Comparison of ENCODE assay signal across 3 cellular contexts in the genomic region with DNA sequence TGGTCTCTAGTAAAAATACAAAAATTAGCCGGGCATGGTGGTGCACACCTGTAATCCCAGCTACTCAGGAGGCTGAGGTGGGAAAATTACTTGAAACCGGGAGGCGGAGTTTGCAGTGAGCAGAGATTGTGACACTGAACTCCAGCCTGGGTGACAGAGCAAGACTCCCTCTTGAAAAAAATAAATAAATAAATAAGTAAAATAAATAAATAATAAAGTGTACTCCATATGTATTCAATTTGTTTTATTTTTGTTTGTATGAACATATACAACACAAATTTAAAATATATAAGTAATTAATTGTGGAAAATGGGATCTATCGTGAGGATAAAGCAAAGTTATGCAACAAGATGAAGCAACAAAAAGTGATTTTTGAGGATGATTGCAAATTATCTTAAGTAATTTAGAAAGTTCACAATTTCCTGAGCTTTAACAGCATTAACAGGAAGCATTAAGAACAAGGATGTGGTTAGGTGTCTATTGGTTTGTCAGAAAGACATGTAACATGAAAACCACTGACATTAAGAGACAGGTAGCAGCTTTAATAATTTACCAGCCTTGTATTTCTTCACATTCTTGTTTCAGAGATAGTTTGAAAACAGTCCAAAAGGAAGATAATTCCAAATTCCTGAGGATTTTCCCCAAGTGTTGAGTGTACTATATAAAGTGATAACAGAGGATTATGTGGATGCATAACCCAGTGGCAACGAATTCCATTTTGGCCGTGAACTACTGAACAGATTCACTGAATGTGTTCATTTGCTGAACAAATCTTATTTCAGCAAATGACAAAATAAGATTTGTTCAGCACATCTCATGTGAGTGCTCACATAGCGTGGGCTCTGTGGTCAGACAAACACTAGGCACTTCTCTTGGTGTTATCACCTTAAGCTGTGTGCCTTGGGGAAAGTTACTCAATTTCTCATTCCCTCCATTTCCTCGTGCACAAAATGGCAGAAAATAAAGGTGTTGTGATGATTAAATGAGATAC.
TF ChIP-seq lines count a peak whose summit lies in the region.

No MANE protein-coding gene starts in this region.

TF ChIP-seq in liver, 16 proteins besides CTCF, POLR2A, EP300 and RAD21:
- TF ChIP-seq ZBTB33 (IDR thresholded peaks at IDR 0.05) (no peak), ATF3 (IDR thresholded peaks at IDR 0.05) (no peak), EGR1 (IDR thresholded peaks at IDR 0.05; ENCODE audit: low read depth in 2 of 2) (no peak)
- TF ChIP-seq, protein P1, sequence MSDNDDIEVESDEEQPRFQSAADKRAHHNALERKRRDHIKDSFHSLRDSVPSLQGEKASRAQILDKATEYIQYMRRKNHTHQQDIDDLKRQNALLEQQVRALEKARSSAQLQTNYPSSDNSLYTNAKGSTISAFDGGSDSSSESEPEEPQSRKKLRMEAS (IDR thresholded peaks at IDR 0.05), result no peak

TF ChIP-seq in HepG2, 621 proteins besides CTCF, POLR2A, EP300 and RAD21:
- TF ChIP-seq ZNF136 (CRISPR knock-in tag; IDR thresholded peaks at IDR 0.05; ENCODE audit: low read depth), result no peak
- no peak for TF ChIP-seq HNRNPK (IDR thresholded peaks at IDR 0.05; ENCODE audit: low read depth, low read length, poor library complexity, severe bottlenecking)
- TF ChIP-seq, protein P2, sequence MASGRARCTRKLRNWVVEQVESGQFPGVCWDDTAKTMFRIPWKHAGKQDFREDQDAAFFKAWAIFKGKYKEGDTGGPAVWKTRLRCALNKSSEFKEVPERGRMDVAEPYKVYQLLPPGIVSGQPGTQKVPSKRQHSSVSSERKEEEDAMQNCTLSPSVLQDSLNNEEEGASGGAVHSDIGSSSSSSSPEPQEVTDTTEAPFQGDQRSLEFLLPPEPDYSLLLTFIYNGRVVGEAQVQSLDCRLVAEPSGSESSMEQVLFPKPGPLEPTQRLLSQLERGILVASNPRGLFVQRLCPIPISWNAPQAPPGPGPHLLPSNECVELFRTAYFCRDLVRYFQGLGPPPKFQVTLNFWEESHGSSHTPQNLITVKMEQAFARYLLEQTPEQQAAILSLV (CRISPR knock-in tag; IDR thresholded peaks at IDR 0.05; ENCODE audit: borderline replicate concordance), result no peak
- TF ChIP-seq ZSCAN21 (CRISPR knock-in tag; IDR thresholded peaks at IDR 0.05; ENCODE audit: borderline replicate concordance), result no peak
- no peak for TF ChIP-seq ZBTB38 (CRISPR knock-in tag; IDR thresholded peaks at IDR 0.05)
- no peak for TF ChIP-seq NFE2 (CRISPR knock-in tag; IDR thresholded peaks at IDR 0.05)
- TF ChIP-seq TSC22D2 (CRISPR knock-in tag; IDR thresholded peaks at IDR 0.05; ENCODE audit: borderline replicate concordance), result no peak
- TF ChIP-seq KLF9 (CRISPR knock-in tag; IDR thresholded peaks at IDR 0.05; ENCODE audit: low read depth), result no peak
TF ChIP-seq in HepG2: peak in this region for 0.

TF ChIP-seq in GM12878, 131 proteins besides CTCF, POLR2A, EP300 and RAD21:
- 0 out of 2 replicates have a peak, but pooled peaks have one; percentile 27 for TF ChIP-seq YY1 (IDR thresholded peaks at IDR 0.05; ENCODE audit: low read depth, low read length)
- TF ChIP-seq NFIC (IDR thresholded peaks at IDR 0.05; ENCODE audit: low read depth, low read length), result peak; percentile 36; the same call in 1 of the 2 replicates
- peak; percentile 57; the same call in 1 of the 2 replicates for TF ChIP-seq ATF2 (IDR thresholded peaks at IDR 0.05; ENCODE audit: low read length)
- no peak for TF ChIP-seq NRF1 (conservative IDR thresholded peaks at IDR 0.05; ENCODE audit: low read depth, low read length)
- peak; percentile 55; the same call in 1 of the 2 replicates for TF ChIP-seq PKNOX1 (IDR thresholded peaks at IDR 0.05)
- TF ChIP-seq MTA2 (IDR thresholded peaks at IDR 0.05; ENCODE audit: low read depth), result peak; percentile 32
- TF ChIP-seq CBX3 (IDR thresholded peaks at IDR 0.05; ENCODE audit: borderline replicate concordance, low read depth), result 0 out of 2 replicates have a peak, but pooled peaks have one; percentile 37
- TF ChIP-seq JUNB (IDR thresholded peaks at IDR 0.05), result 0 out of 2 replicates have a peak, but pooled peaks have one; percentile 11
- TF ChIP-seq SP1 (IDR thresholded peaks at IDR 0.05; ENCODE audit: low read depth, low read length), result no peak
- peak; percentile 44; the same call in 1 of the 2 replicates for TF ChIP-seq GATAD2B (conservative IDR thresholded peaks at IDR 0.05; ENCODE audit: low read depth)
- TF ChIP-seq BACH1 (IDR thresholded peaks at IDR 0.05; ENCODE audit: borderline replicate concordance), result no peak
- 0 out of 2 replicates have a peak, but pooled peaks have one; percentile 43 for TF ChIP-seq CBX5 (IDR thresholded peaks at IDR 0.05; ENCODE audit: low read depth)
- TF ChIP-seq RUNX3 (IDR thresholded peaks at IDR 0.05; ENCODE audit: low read length), result peak; percentile 91
